ENCODE assay signal across 21 cellular contexts in genomic region chr10:14810969-14811953, GRCh38. TPM values are rescaled to one million over a fixed set of nuclear protein-coding genes. Genes with fewer than 3 reads are reported as not detected.
DNase-seq lines count a peak whose midpoint lies in the region; ATAC-seq and TF ChIP-seq lines count a peak whose summit lies in the region.
"Had no signal": no experiment of that assay in that cellular context is flagged by ENCODE, and none has a peak within 500 bp of the region (broad histone marks: within the 10 kb centered on the region; RNA-seq: fewer than 3 reads in every experiment).

No MANE protein-coding gene starts in this region.

- H3K27ac Mint-ChIP-seq in Caco-2 (ENCODE audit: unreplicated experiment) (peak overlapping the region; percentile 50), T-helper 17 cell (peak overlapping the region; percentile 8)
- H3K27ac Mint-ChIP-seq in stimulated activated effector memory CD8-positive, alpha-beta T cell treated with anti-CD3 and anti-CD28 coated beads, Interleukin-12 subunit alpha, Interleukin-12 subunit beta, amount 100 ng/mL, for 72 hours = no peak overlapping the region
- no peak overlapping the region for H3K27ac Mint-ChIP-seq in activated CD8-positive, alpha-beta memory T cell treated with anti-CD3 and anti-CD28 coated beads, Interleukin-2, amount 10 ng/mL, durations not matched to agents 7 days and 5 days
- H3K27ac Mint-ChIP-seq: T-helper 1 cell treated with Interleukin-12 subunit alpha and Interleukin-12 subunit beta and Interleukin-4 antibody, amounts not matched to agents 30 μg/mL and 1 μg/mL, for 36 hours had no signal

- TF ChIP-seq CTCF in Caco-2 (IDR thresholded peaks at IDR 0.05; ENCODE audit: insufficient read depth in 1 of 2, low read depth in 1 of 2, low read length in 1 of 2, severe bottlenecking in 1 of 2, unreplicated experiment in 1 of 2) = peak; percentile 7 to 16

- peaks cover 6% of the 10 kb centered on the region for H3K4me1 Mint-ChIP-seq in Caco-2 (ENCODE audit: low read depth, unreplicated experiment)
- H3K4me1 Mint-ChIP-seq in T-helper 17 cell = peaks cover 9% of the 10 kb centered on the region
- peaks cover 11% of the 10 kb centered on the region for H3K4me1 Mint-ChIP-seq in stimulated activated effector memory CD8-positive, alpha-beta T cell treated with anti-CD3 and anti-CD28 coated beads, Interleukin-12 subunit alpha, Interleukin-12 subunit beta, amount 100 ng/mL, for 72 hours
- peaks cover 16% of the 10 kb centered on the region for H3K4me1 Mint-ChIP-seq in activated CD8-positive, alpha-beta memory T cell treated with anti-CD3 and anti-CD28 coated beads, Interleukin-2, amount 10 ng/mL, durations not matched to agents 7 days and 5 days

- POLR2A ChIA-PET in Caco-2 (lab: Charles Lee) = no interaction called here

- H3K4me1 ChIP-seq in Caco-2 = 0 out of 2 replicates have a peak, but pooled peaks cover 7% of the 10 kb centered on the region
- H3K4me1 ChIP-seq: lower lobe of right lung, tibial nerve had no signal

- DNase-seq in Caco-2 (no peak), H7 (peak; percentile 17), T-helper 17 cell (no peak), left lobe of liver (ENCODE audit: low spot score) (no peak), MV-4-11 (lab: John Stamatoyannopoulos, UW) (no peak)
- no peak for DNase-seq in stimulated activated effector memory CD8-positive, alpha-beta T cell treated with anti-CD3 and anti-CD28 coated beads, Interleukin-12 subunit alpha, Interleukin-12 subunit beta, amount 100 ng/mL, for 72 hours (ENCODE audit: low spot score in 2 of 2)
- DNase-seq in activated CD8-positive, alpha-beta memory T cell treated with anti-CD3 and anti-CD28 coated beads, Interleukin-2, amount 10 ng/mL, durations not matched to agents 7 days and 5 days = no peak
- DNase-seq: activated CD4-positive, alpha-beta T cell treated with anti-CD3 and anti-CD28 coated beads, Interleukin-2, amount 10 ng/mL, durations not matched to agents 7 days and 5 days; anterior cingulate cortex; caudate nucleus; dorsolateral prefrontal cortex; KG1; lower lobe of right lung; NCI-H187; small intestine; stimulated activated CD4-positive, alpha-beta T cell treated with anti-CD3 and anti-CD28 coated beads, Interleukin-2, amount 100 ng/mL, for 24 hours; stimulated activated naive CD4-positive, alpha-beta T cell had no signal

- no TSS peak for BruUV-seq in Caco-2 (replicated peaks; lab: Mats Ljungman, UMichigan)

- H3K9me3 Mint-ChIP-seq in Caco-2 (ENCODE audit: unreplicated experiment) = no peaks in the 10 kb centered on the region
- H3K9me3 Mint-ChIP-seq in stimulated activated effector memory CD8-positive, alpha-beta T cell treated with anti-CD3 and anti-CD28 coated beads, Interleukin-12 subunit alpha, Interleukin-12 subunit beta, amount 100 ng/mL, for 72 hours = no peaks in the 10 kb centered on the region
- H3K9me3 Mint-ChIP-seq in activated CD8-positive, alpha-beta memory T cell treated with anti-CD3 and anti-CD28 coated beads, Interleukin-2, amount 10 ng/mL, durations not matched to agents 7 days and 5 days (ENCODE audit: low read depth) = no peaks in the 10 kb centered on the region
- H3K9me3 Mint-ChIP-seq: CD4-positive, alpha-beta memory T cell; T-helper 1 cell treated with Interleukin-12 subunit alpha and Interleukin-12 subunit beta and Interleukin-4 antibody, amounts not matched to agents 30 μg/mL and 1 μg/mL, for 36 hours had no signal

- H3K9me3 ChIP-seq in Caco-2 (no peaks in the 10 kb centered on the region), T-helper 17 cell (ENCODE audit: control insufficient read depth, low read length, poor library complexity, severe bottlenecking) (no peaks in the 10 kb centered on the region)
- H3K9me3 ChIP-seq: lower lobe of right lung, tibial nerve had no signal

- no peak for ATAC-seq in T-helper 17 cell
- ATAC-seq in left lobe of liver = peak; percentile 93
- ATAC-seq in stimulated activated effector memory CD8-positive, alpha-beta T cell treated with anti-CD3 and anti-CD28 coated beads, Interleukin-12 subunit alpha, Interleukin-12 subunit beta, amount 100 ng/mL, for 72 hours = no peak
- no peak for ATAC-seq in activated CD8-positive, alpha-beta memory T cell treated with anti-CD3 and anti-CD28 coated beads, Interleukin-2, amount 10 ng/mL, durations not matched to agents 7 days and 5 days
- ATAC-seq: lower lobe of right lung had no signal

- CTCF ChIA-PET in Caco-2 (lab: Charles Lee) = no interaction called here
- CTCF ChIA-PET in activated CD8-positive, alpha-beta memory T cell treated with anti-CD3 and anti-CD28 coated beads, Interleukin-2, amount 10 ng/mL, durations not matched to agents 7 days and 5 days (lab: Charles Lee) = interaction anchor here (2.1 kb wide), 1 partner anchor 12 kb away, joined by 6 read pairs; no protein-coding TSS in a partner anchor

- H3K4me3 ChIP-seq in Caco-2 (ENCODE audit: low read depth, low read length) (no peak overlapping the region), H7 (ENCODE audit: insufficient read depth, low read depth, low read length) (no peak overlapping the region)
- H3K4me3 ChIP-seq: dorsolateral prefrontal cortex, lower lobe of right lung, tibial nerve had no signal

- no peaks in the 10 kb centered on the region for H3K27me3 Mint-ChIP-seq in Caco-2 (ENCODE audit: insufficient read depth, unreplicated experiment)
- no peaks in the 10 kb centered on the region for H3K27me3 Mint-ChIP-seq in T-helper 17 cell
- peaks cover 6% of the 10 kb centered on the region for H3K27me3 Mint-ChIP-seq in activated CD8-positive, alpha-beta memory T cell treated with anti-CD3 and anti-CD28 coated beads, Interleukin-2, amount 10 ng/mL, durations not matched to agents 7 days and 5 days
- H3K27me3 Mint-ChIP-seq: CD4-positive, alpha-beta memory T cell had no signal

- H3K36me3 ChIP-seq in Caco-2 (ENCODE audit: control insufficient read depth, insufficient read depth, low read length) (no peaks in the 10 kb centered on the region), H7 (replicated peaks; ENCODE audit: control insufficient read depth, insufficient read depth, low read length) (no peaks in the 10 kb centered on the region)
- H3K36me3 ChIP-seq: lower lobe of right lung, tibial nerve had no signal

- H3K27me3 ChIP-seq in Caco-2 (replicated peaks; ENCODE audit: control insufficient read depth, insufficient read depth, low read length) = no peaks in the 10 kb centered on the region
- no peaks in the 10 kb centered on the region for H3K27me3 ChIP-seq in H7 (ENCODE audit: control insufficient read depth, insufficient read depth, low read length)
- H3K27me3 ChIP-seq: tibial nerve had no signal

- intact Hi-C loops in Caco-2 (cut with micrococcal nuclease; ENCODE audit: unreplicated experiment) = loop anchor here (5.0 kb wide), 1 partner anchor 139 kb away; no protein-coding TSS in a partner anchor

- no peaks in the 10 kb centered on the region for H3K36me3 Mint-ChIP-seq in Caco-2 (ENCODE audit: insufficient read depth, unreplicated experiment)
- H3K36me3 Mint-ChIP-seq in T-helper 17 cell (ENCODE audit: low read depth) = no peaks in the 10 kb centered on the region
- no peaks in the 10 kb centered on the region for H3K36me3 Mint-ChIP-seq in stimulated activated effector memory CD8-positive, alpha-beta T cell treated with anti-CD3 and anti-CD28 coated beads, Interleukin-12 subunit alpha, Interleukin-12 subunit beta, amount 100 ng/mL, for 72 hours
- no peaks in the 10 kb centered on the region for H3K36me3 Mint-ChIP-seq in activated CD8-positive, alpha-beta memory T cell treated with anti-CD3 and anti-CD28 coated beads, Interleukin-2, amount 10 ng/mL, durations not matched to agents 7 days and 5 days
- H3K36me3 Mint-ChIP-seq: CD4-positive, alpha-beta memory T cell had no signal

- no peak overlapping the region for H3K4me3 Mint-ChIP-seq in Caco-2 (ENCODE audit: unreplicated experiment)
- H3K4me3 Mint-ChIP-seq in T-helper 17 cell = no peak overlapping the region
- no peak overlapping the region for H3K4me3 Mint-ChIP-seq in stimulated activated effector memory CD8-positive, alpha-beta T cell treated with anti-CD3 and anti-CD28 coated beads, Interleukin-12 subunit alpha, Interleukin-12 subunit beta, amount 100 ng/mL, for 72 hours
- H3K4me3 Mint-ChIP-seq in activated CD8-positive, alpha-beta memory T cell treated with anti-CD3 and anti-CD28 coated beads, Interleukin-2, amount 10 ng/mL, durations not matched to agents 7 days and 5 days = no peak overlapping the region
- H3K4me3 Mint-ChIP-seq: activated CD4-positive, alpha-beta T cell treated with anti-CD3 and anti-CD28 coated beads, Interleukin-2, amount 10 ng/mL, durations not matched to agents 7 days and 5 days; T-helper 1 cell treated with Interleukin-12 subunit alpha and Interleukin-12 subunit beta and Interleukin-4 antibody, amounts not matched to agents 30 μg/mL and 1 μg/mL, for 36 hours had no signal

RNA-seq across cellular contexts. Expression of gene CDNF, which starts 26.6 kb away (rescaled TPM):
- total RNA-seq in Caco-2 (2022) (3.4 and 3.9 TPM in 2 replicates), T-helper 17 cell (1 to 10 TPM in 1 of 2 donors, under 1 TPM in 1; 0.62 to 3.2 TPM), left lobe of liver (4.8 TPM)
- total RNA-seq in H7 (2014; rRNA removed; shearing (Covaris generic)) = 0.28 and 2.8 TPM in 2 replicates
- under 1 TPM; 0.50 to 0.94 TPM for total RNA-seq in activated CD8-positive, alpha-beta memory T cell treated with anti-CD3 and anti-CD28 coated beads, Interleukin-2, amount 10 ng/mL, durations not matched to agents 7 days and 5 days
- total RNA-seq: HT-29 had no signal

RNA-seq across cellular contexts. Expression of gene HSPA14, which starts 26.8 kb away (rescaled TPM):
- total RNA-seq in Caco-2 (2022) (36.9 and 39.3 TPM in 2 replicates), T-helper 17 cell (10 to 100 TPM; 22.5 to 24.7 TPM), left lobe of liver (3.2 TPM)
- total RNA-seq in H7 (2014; rRNA removed; shearing (Covaris generic)) = 18.5 and 24.0 TPM in 2 replicates
- total RNA-seq in activated CD8-positive, alpha-beta memory T cell treated with anti-CD3 and anti-CD28 coated beads, Interleukin-2, amount 10 ng/mL, durations not matched to agents 7 days and 5 days = 10 to 100 TPM; 26.4 to 35.0 TPM

RNA-seq across cellular contexts. Expression of gene MSANTD7, which starts 26.8 kb away (rescaled TPM):
- total RNA-seq in Caco-2 (2022) (30.0 and 32.8 TPM in 2 replicates), T-helper 17 cell (10 to 100 TPM; 22.2 to 23.2 TPM), left lobe of liver (3.3 TPM)
- 17.4 and 23.7 TPM in 2 replicates for total RNA-seq in H7 (2014; rRNA removed; shearing (Covaris generic))
- 10 to 100 TPM; 20.1 to 21.0 TPM for total RNA-seq in activated CD8-positive, alpha-beta memory T cell treated with anti-CD3 and anti-CD28 coated beads, Interleukin-2, amount 10 ng/mL, durations not matched to agents 7 days and 5 days

RNA-seq across cellular contexts. Expression of gene FAM107B, which starts 36.6 kb away (rescaled TPM):
- total RNA-seq in Caco-2 (2022) (206 and 209 TPM in 2 replicates), T-helper 17 cell (100 to 1,000 TPM; 258 to 399 TPM), left lobe of liver (67.2 TPM)
- 10.1 and 11.3 TPM in 2 replicates for total RNA-seq in H7 (2014; rRNA removed; shearing (Covaris generic))
- 100 to 1,000 TPM; 114 to 208 TPM for total RNA-seq in activated CD8-positive, alpha-beta memory T cell treated with anti-CD3 and anti-CD28 coated beads, Interleukin-2, amount 10 ng/mL, durations not matched to agents 7 days and 5 days

Comparison
In these comparisons a context has a peak if more than half of its experiments do, and no peak if none do; other contexts are left out.
1. H3K27ac Mint-ChIP-seq: peak in Caco-2 (single experiment) and T-helper 17 cell (single experiment); none in stimulated activated effector memory CD8-positive, alpha-beta T cell treated with anti-CD3 and anti-CD28 coated beads, Interleukin-12 subunit alpha, Interleukin-12 subunit beta, amount 100 ng/mL, for 72 hours (single experiment) and activated CD8-positive, alpha-beta memory T cell treated with anti-CD3 and anti-CD28 coated beads, Interleukin-2, amount 10 ng/mL, durations not matched to agents 7 days and 5 days (single experiment).